9 cellular contexts compared by ENCODE assay signal in genomic region chr3:101722394-101723173, GRCh38. TPM values are rescaled to one million over a fixed set of nuclear protein-coding genes. Genes with fewer than 3 reads are reported as not detected.
A peak's percentile ranks its signal among the peaks of the same experiment; 100 is the strongest.
DNase-seq lines count a peak whose midpoint lies in the region; ATAC-seq, FAIRE-seq and TF ChIP-seq lines count a peak whose summit lies in the region.
"Had no signal": no experiment of that assay in that cellular context is flagged by ENCODE, and none has a peak within 500 bp of the region (broad histone marks: within the 10 kb centered on the region; RNA-seq: fewer than 3 reads in every experiment).

No MANE protein-coding gene starts in this region.

- no peak for TF ChIP-seq EP300 in K562 (IDR thresholded peaks at IDR 0.05; ENCODE audit: low read length)

- POLR2A ChIA-PET in K562 (lab: Yijun Ruan, JAX), result interaction anchor here (0.8 kb wide), 1 partner anchor 19 kb away, joined by 3 read pairs; no protein-coding TSS in a partner anchor

- WGBS in K562 (ENCODE audit: insufficient coverage, low coverage, missing lambda C conversion rate), result 88% methylated on average over 7 of the region's 7 CpGs
- 92 to 97% methylated on average over 7 of the region's 7 CpGs for WGBS in endodermal cell (ENCODE audit: insufficient coverage in 1 of 2, insufficient read length in 1 of 2), 2 experiments

- peaks cover 3% of the 10 kb centered on the region for H3K36me3 Mint-ChIP-seq in endodermal cell (ENCODE audit: low read depth)

- no peak for TF ChIP-seq POLR2A in K562 (conservative IDR thresholded peaks at IDR 0.05)

- peaks cover 0 to 8% of the 10 kb centered on the region in 2 experiments; a peak in 3 of 5 replicates for H3K4me1 ChIP-seq in K562 (replicated peaks in 1 of 2; ENCODE audit: control insufficient read depth in 2 of 2, insufficient read depth in 2 of 2, low read length in 2 of 2)
- H3K4me1 ChIP-seq in endodermal cell (ENCODE audit: control insufficient read depth, insufficient read depth, low read length), result peaks cover 8% of the 10 kb centered on the region

- TF ChIP-seq CTCF in GM12865 (IDR thresholded peaks at IDR 0.05; ENCODE audit: insufficient read depth, low read depth, low read length, missing control alignments) (no peak), HL-60 (IDR thresholded peaks at IDR 0.05; ENCODE audit: insufficient read depth, low read length) (no peak), K562 (IDR thresholded peaks at IDR 0.05 in 2 of 3, conservative IDR thresholded peaks at IDR 0.05 in 1 of 3; ENCODE audit: insufficient read depth in 2 of 3, low read depth in 1 of 3, low read length in 3 of 3) (no peak), endodermal cell (conservative IDR thresholded peaks at IDR 0.05) (no peak)

- CTCF ChIA-PET in K562 (lab: Yijun Ruan, JAX; ENCODE audit: low intra/inter-chr PET ratio), result no interaction called here

- no peaks in the 10 kb centered on the region for H3K9me1 ChIP-seq in K562 (ENCODE audit: control insufficient read depth, insufficient read depth, low read length)

- no peaks in the 10 kb centered on the region for H3K9me3 Mint-ChIP-seq in endodermal cell

- H3K9ac ChIP-seq in K562 (ENCODE audit: insufficient read depth in 1 of 2, low read depth in 2 of 2, low read length in 2 of 2) (no peak overlapping the region), endodermal cell (ENCODE audit: extremely low read depth, low read length, poor library complexity, severe bottlenecking) (no peak overlapping the region)

- peaks cover 20% of the 10 kb centered on the region for H3K79me2 ChIP-seq in K562 (ENCODE audit: control insufficient read depth, insufficient read depth, low read length)

- H3K4me3 ChIP-seq in GM12865 (ENCODE audit: low read depth, low read length), result peak overlapping the region; percentile 23
- H3K4me3 ChIP-seq in HL-60 (replicated peaks; ENCODE audit: insufficient read depth, low read length), result no peak overlapping the region
- H3K4me3 ChIP-seq in K562, result no peak overlapping the region
- no peak overlapping the region for H3K4me3 ChIP-seq in endodermal cell (ENCODE audit: low read length)
- H3K4me3 ChIP-seq: cardiac muscle cell had no signal

- H3K27me3 ChIP-seq in HL-60 (ENCODE audit: insufficient read depth, poor library complexity, severe bottlenecking) (no peaks in the 10 kb centered on the region), K562 (ENCODE audit: control insufficient read depth in 2 of 2, insufficient read depth in 2 of 2, low read length in 2 of 2) (no peaks in the 10 kb centered on the region), endodermal cell (ENCODE audit: control insufficient read depth, insufficient read depth, low read length, poor library complexity, severe bottlenecking) (no peaks in the 10 kb centered on the region)
- H3K27me3 ChIP-seq: cardiac muscle cell had no signal

- intact Hi-C loops in K562 (cut with micrococcal nuclease), result no loop called here

- no peaks in the 10 kb centered on the region for H3K9me3 ChIP-seq in K562 (replicated peaks; ENCODE audit: control insufficient read depth, insufficient read depth, low read depth, low read length)
- no peaks in the 10 kb centered on the region for H3K9me3 ChIP-seq in endodermal cell (ENCODE audit: control insufficient read depth, low read length)

- BruUV-seq in K562 (replicated peaks; lab: Mats Ljungman, UMichigan), result no TSS peak

- no peak for TF ChIP-seq RAD21 in K562 (CRISPR knock-in tag; conservative IDR thresholded peaks at IDR 0.05 in 1 of 2, IDR thresholded peaks at IDR 0.05 in 1 of 2)

- H3K27ac ChIP-seq in HL-60 (replicated peaks) (peak overlapping the region; percentile 77), K562 (ENCODE audit: extremely low read depth, low read depth, low read length) (no peak overlapping the region), endodermal cell (ENCODE audit: low read depth, low read length) (no peak overlapping the region)
- H3K27ac ChIP-seq: cardiac muscle cell had no signal

- no peaks in the 10 kb centered on the region for H4K20me1 ChIP-seq in K562 (replicated peaks; ENCODE audit: control insufficient read depth, insufficient read depth, low read length)

- peaks cover 11% of the 10 kb centered on the region; the same call in 2 of the 3 replicates for H3K36me3 ChIP-seq in K562 (ENCODE audit: control insufficient read depth, insufficient read depth, low read length)
- peaks cover 11% of the 10 kb centered on the region for H3K36me3 ChIP-seq in endodermal cell (ENCODE audit: control insufficient read depth, insufficient read depth, low read length)

- no peak overlapping the region for H3K4me3 Mint-ChIP-seq in endodermal cell

- FAIRE-seq in K562 (lab: Jason Lieb, UNC), result no peak

- H3K27ac Mint-ChIP-seq in endodermal cell, result no peak overlapping the region

- in situ Hi-C loops in K562 (cut with MboI), result no loop called here

- ATAC-seq in GM21447 (IDR thresholded peaks at IDR 0.05; ENCODE audit: unreplicated experiment) (peak; percentile 52), K562 (no peak)

- peaks cover 13% of the 10 kb centered on the region for H3K4me1 Mint-ChIP-seq in endodermal cell

- no peaks in the 10 kb centered on the region for H3K27me3 Mint-ChIP-seq in endodermal cell (ENCODE audit: insufficient read depth)

- no peak overlapping the region for H3K4me2 ChIP-seq in K562 (ENCODE audit: insufficient read depth, low read length)

- peak; percentile 86 for DNase-seq in GM12865 (ENCODE audit: low read depth)
- peak; percentile 33 to 67 for DNase-seq in HL-60 (ENCODE audit: low read depth in 1 of 2, low spot score in 1 of 2)
- no peak for DNase-seq in K562 (ENCODE audit: extremely low read depth in 1 of 4, low spot score in 3 of 4)
- DNase-seq in middle frontal gyrus (ENCODE audit: extremely low spot score, low spot score), result no peak
- no peak for DNase-seq in endodermal cell
- no peak for DNase-seq in NCI-H2081 treated with DMSO at 0.1 percent for 48 hours (lab: John Stamatoyannopoulos, UW)
- no peak for DNase-seq in DMS53 treated with DMSO at 0.1 percent for 48 hours (lab: John Stamatoyannopoulos, UW; ENCODE audit: unreplicated experiment)

- H2AFZ ChIP-seq in K562 (ENCODE audit: low read depth, low read length), result peak overlapping the region; percentile 62

RNA-seq across cellular contexts. Expression of gene CEP97, which starts 1.8 kb away (rescaled TPM):
- 6.5 and 17.2 TPM in 2 replicates for total RNA-seq in K562 (2011; cell fraction: chromatin; rRNA removed; ENCODE audit: low replicate concordance)
- 4.3 and 4.5 TPM in 2 replicates for total RNA-seq in K562 (2011; cell fraction: nucleolus; rRNA removed)
- total RNA-seq in K562 (2011; cell fraction: nucleoplasm; rRNA removed), result 6.2 and 10.3 TPM in 2 replicates
- total RNA-seq in K562 (2014; rRNA removed) (3.6 and 4.3 TPM in 2 replicates), K562 (2014; rRNA removed; fragmentation: Illumina TruSeq; extraction: Trizol) (10.1 and 12.1 TPM in 2 replicates), K562 (2015; rRNA removed; fragmentation: Illumina TruSeq; extraction: Trizol) (8.2 and 8.5 TPM in 2 replicates), K562 (2021) (7.1 and 7.7 TPM in 2 replicates), endodermal cell (10 to 100 TPM; 13.7 to 21.3 TPM)
- polyA plus RNA-seq in K562 (2011; rRNA removed) (2.2 and 2.5 TPM in 2 replicates), K562 (2014; fragmentation: Illumina TruSeq; extraction: Trizol) (4.4 TPM in 2 replicates), K562 (2014; fragmentation: Nextera tagmentation; extraction: Ambion mirVana) (1 to 10 TPM; 2.0 to 3.2 TPM), K562 (2014; rRNA removed) (2.6 and 3.5 TPM in 2 replicates)
- 0.67 and 1.8 TPM in 2 replicates for polyA plus RNA-seq in K562 (2011; cell fraction: cytosol; rRNA removed)
- polyA plus RNA-seq in K562 (2011; cell fraction: nucleus; rRNA removed), result 2.7 and 2.9 TPM in 2 replicates
- 2.4 and 3.0 TPM in 2 replicates for polyA plus RNA-seq in K562 (2012)
- polyA minus RNA-seq in K562 (2011; rRNA and poly(A)+ RNA removed), result 8.8 and 10.8 TPM in 2 replicates
- polyA minus RNA-seq in K562 (2011; cell fraction: cytosol; rRNA and poly(A)+ RNA removed), result 3.8 and 4.9 TPM in 2 replicates
- polyA minus RNA-seq in K562 (2011; cell fraction: nucleus; rRNA and poly(A)+ RNA removed), result 4.2 and 5.1 TPM in 2 replicates
- polyA plus RNA-seq in endodermal cell (2013, experiment 1 of 2), result 19.4 TPM
- 19.2 TPM for polyA plus RNA-seq in endodermal cell (2013, experiment 2 of 2)

RNA-seq across cellular contexts. Expression of gene RPL24, which starts 36.1 kb away (rescaled TPM):
- total RNA-seq in K562 (2011; cell fraction: chromatin; rRNA removed; ENCODE audit: low replicate concordance), result 302 and 379 TPM in 2 replicates
- total RNA-seq in K562 (2011; cell fraction: nucleolus; rRNA removed), result 502 and 519 TPM in 2 replicates
- total RNA-seq in K562 (2011; cell fraction: nucleoplasm; rRNA removed), result 556 and 741 TPM in 2 replicates
- 2,157 and 4,237 TPM in 2 replicates for total RNA-seq in K562 (2014; rRNA removed)
- 1,726 and 1,992 TPM in 2 replicates for total RNA-seq in K562 (2014; rRNA removed; fragmentation: Illumina TruSeq; extraction: Trizol)
- 1,831 and 1,892 TPM in 2 replicates for total RNA-seq in K562 (2015; rRNA removed; fragmentation: Illumina TruSeq; extraction: Trizol)
- total RNA-seq in K562 (2021), result 1,401 and 1,590 TPM in 2 replicates
- polyA plus RNA-seq in K562 (2011; rRNA removed), result 1,776 and 1,804 TPM in 2 replicates
- polyA plus RNA-seq in K562 (2011; cell fraction: cytosol; rRNA removed), result 424 and 746 TPM in 2 replicates
- 459 and 780 TPM in 2 replicates for polyA plus RNA-seq in K562 (2011; cell fraction: nucleus; rRNA removed)
- 1,572 and 2,137 TPM in 2 replicates for polyA plus RNA-seq in K562 (2012)
- 2,147 and 2,288 TPM in 2 replicates for polyA plus RNA-seq in K562 (2014; fragmentation: Illumina TruSeq; extraction: Trizol)
- 1,000 to 10,000 TPM; 1,189 to 1,198 TPM for polyA plus RNA-seq in K562 (2014; fragmentation: Nextera tagmentation; extraction: Ambion mirVana)
- 4,750 and 5,417 TPM in 2 replicates for polyA plus RNA-seq in K562 (2014; rRNA removed)
- 621 and 719 TPM in 2 replicates for polyA minus RNA-seq in K562 (2011; rRNA and poly(A)+ RNA removed)
- 317 and 358 TPM in 2 replicates for polyA minus RNA-seq in K562 (2011; cell fraction: cytosol; rRNA and poly(A)+ RNA removed)
- 175 and 332 TPM in 2 replicates for polyA minus RNA-seq in K562 (2011; cell fraction: nucleus; rRNA and poly(A)+ RNA removed)
- total RNA-seq in endodermal cell, result 1,000 to 10,000 TPM; 1,708 to 1,749 TPM
- polyA plus RNA-seq in endodermal cell (2013, experiment 1 of 2), result 2,360 TPM
- 2,365 TPM for polyA plus RNA-seq in endodermal cell (2013, experiment 2 of 2)

RNA-seq across cellular contexts. Expression of gene ZBTB11, which starts 45.7 kb away (rescaled TPM):
- 32.5 and 111 TPM in 2 replicates for total RNA-seq in K562 (2011; cell fraction: chromatin; rRNA removed; ENCODE audit: low replicate concordance)
- total RNA-seq in K562 (2011; cell fraction: nucleolus; rRNA removed), result 22.2 and 32.0 TPM in 2 replicates
- total RNA-seq in K562 (2011; cell fraction: nucleoplasm; rRNA removed), result 39.2 and 53.8 TPM in 2 replicates
- total RNA-seq in K562 (2014; rRNA removed) (23.7 and 23.8 TPM in 2 replicates), K562 (2014; rRNA removed; fragmentation: Illumina TruSeq; extraction: Trizol) (26.2 and 28.2 TPM in 2 replicates), K562 (2015; rRNA removed; fragmentation: Illumina TruSeq; extraction: Trizol) (25.1 and 26.3 TPM in 2 replicates), K562 (2021) (21.4 and 21.5 TPM in 2 replicates), endodermal cell (10 to 100 TPM; 16.8 to 20.9 TPM)
- polyA plus RNA-seq in K562 (2011; rRNA removed) (25.3 and 31.9 TPM in 2 replicates), K562 (2014; fragmentation: Illumina TruSeq; extraction: Trizol) (18.8 and 20.9 TPM in 2 replicates), K562 (2014; fragmentation: Nextera tagmentation; extraction: Ambion mirVana) (1 to 10 TPM; 6.2 to 7.2 TPM), K562 (2014; rRNA removed) (15.7 and 16.2 TPM in 2 replicates)
- 6.1 and 8.5 TPM in 2 replicates for polyA plus RNA-seq in K562 (2011; cell fraction: cytosol; rRNA removed)
- 17.0 and 18.8 TPM in 2 replicates for polyA plus RNA-seq in K562 (2011; cell fraction: nucleus; rRNA removed)
- 12.9 and 13.6 TPM in 2 replicates for polyA plus RNA-seq in K562 (2012)
- 56.1 and 62.4 TPM in 2 replicates for polyA minus RNA-seq in K562 (2011; rRNA and poly(A)+ RNA removed)
- polyA minus RNA-seq in K562 (2011; cell fraction: cytosol; rRNA and poly(A)+ RNA removed), result 23.7 and 26.0 TPM in 2 replicates
- 26.4 and 30.4 TPM in 2 replicates for polyA minus RNA-seq in K562 (2011; cell fraction: nucleus; rRNA and poly(A)+ RNA removed)
- polyA plus RNA-seq in endodermal cell (2013, experiment 1 of 2), result 15.0 TPM
- 13.6 TPM for polyA plus RNA-seq in endodermal cell (2013, experiment 2 of 2)

RNA-seq across cellular contexts. Expression of gene NXPE3, which starts 56.4 kb away (rescaled TPM):
- total RNA-seq in K562 (2011; cell fraction: chromatin; rRNA removed; ENCODE audit: low replicate concordance), result 2.6 and 3.1 TPM in 2 replicates
- 1.3 and 2.6 TPM in 2 replicates for total RNA-seq in K562 (2011; cell fraction: nucleolus; rRNA removed)
- total RNA-seq in K562 (2011; cell fraction: nucleoplasm; rRNA removed), result 3.2 and 3.9 TPM in 2 replicates
- total RNA-seq in K562 (2014; rRNA removed) (0.95 and 0.98 TPM in 2 replicates), K562 (2014; rRNA removed; fragmentation: Illumina TruSeq; extraction: Trizol) (0.80 and 0.86 TPM in 2 replicates), K562 (2015; rRNA removed; fragmentation: Illumina TruSeq; extraction: Trizol) (0.76 and 0.79 TPM in 2 replicates), K562 (2021) (2.0 and 2.3 TPM in 2 replicates), endodermal cell (1 to 10 TPM; 6.9 to 7.7 TPM)
- polyA plus RNA-seq in K562 (2011; rRNA removed) (2.3 and 2.5 TPM in 2 replicates), K562 (2014; fragmentation: Illumina TruSeq; extraction: Trizol) (1.6 and 1.7 TPM in 2 replicates), K562 (2014; fragmentation: Nextera tagmentation; extraction: Ambion mirVana) (under 1 TPM; 0.25 to 0.59 TPM), K562 (2014; rRNA removed) (1.2 and 1.7 TPM in 2 replicates)
- polyA plus RNA-seq in K562 (2011; cell fraction: cytosol; rRNA removed), result 0.94 and 1.7 TPM in 2 replicates
- polyA plus RNA-seq in K562 (2011; cell fraction: nucleus; rRNA removed), result 1.1 and 1.4 TPM in 2 replicates
- 1.3 and 2.6 TPM in 2 replicates for polyA plus RNA-seq in K562 (2012)
- 2.7 and 2.8 TPM in 2 replicates for polyA minus RNA-seq in K562 (2011; rRNA and poly(A)+ RNA removed)
- polyA minus RNA-seq in K562 (2011; cell fraction: cytosol; rRNA and poly(A)+ RNA removed), result 1.5 and 1.8 TPM in 2 replicates
- 1.7 and 1.8 TPM in 2 replicates for polyA minus RNA-seq in K562 (2011; cell fraction: nucleus; rRNA and poly(A)+ RNA removed)
- 12.3 TPM for polyA plus RNA-seq in endodermal cell (2013, experiment 1 of 2)
- 11.6 TPM for polyA plus RNA-seq in endodermal cell (2013, experiment 2 of 2)

Comparison
In these comparisons a context has a peak if more than half of its experiments do, and no peak if none do; other contexts are left out.
1. DNase-seq: peak in GM12865 (single experiment) and HL-60 (2 of 2); none in K562 (0 of 4), middle frontal gyrus (single experiment), endodermal cell (single experiment), NCI-H2081 treated with DMSO at 0.1 percent for 48 hours (single experiment) and DMS53 treated with DMSO at 0.1 percent for 48 hours (single experiment).